ENCODE assay signal across 12 cellular contexts in the genomic region with DNA sequence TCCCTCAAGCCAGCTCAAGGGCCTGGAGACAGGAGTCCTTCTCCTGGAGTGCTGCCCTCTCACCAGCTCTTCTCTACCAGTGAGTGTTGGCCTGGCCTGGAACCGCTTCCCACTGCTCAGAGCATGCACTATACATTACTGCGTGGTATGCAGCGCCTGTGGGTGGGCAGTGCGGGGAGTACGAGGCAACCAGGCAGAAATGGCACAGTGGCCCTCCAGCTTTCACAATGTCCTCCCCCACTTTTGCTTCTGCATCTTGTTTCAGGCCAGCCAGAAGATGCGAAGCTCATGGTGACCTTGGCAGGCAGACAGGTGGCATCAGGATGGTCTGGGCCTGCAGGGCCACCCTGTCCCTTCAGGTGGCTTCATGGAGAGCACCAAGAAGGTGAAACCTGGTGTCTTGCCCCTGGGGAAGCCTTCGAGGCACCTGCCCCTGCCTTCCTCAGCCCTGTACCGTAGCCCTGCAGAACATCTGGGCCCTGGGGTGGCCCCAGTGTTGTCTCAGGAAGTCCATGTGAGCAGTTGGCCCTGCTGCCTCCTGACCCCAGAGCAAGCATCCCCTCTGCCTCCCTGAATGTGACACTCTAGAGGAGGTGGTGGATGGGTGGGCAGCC. TPM values are rescaled to one million over a fixed set of nuclear protein-coding genes. Genes with fewer than 3 reads are reported as not detected.
DNase-seq lines count a peak whose midpoint lies in the region; TF ChIP-seq lines count a peak whose summit lies in the region.
"Had no signal": no experiment of that assay in that cellular context is flagged by ENCODE, and none has a peak within 500 bp of the region (broad histone marks: within the 10 kb centered on the region; RNA-seq: fewer than 3 reads in every experiment).

No MANE protein-coding gene starts in this region.

- H3K27me3 ChIP-seq in sigmoid colon (peaks cover 23 to 49% (median 30%) of the 10 kb centered on the region in 3 donors), mesenchymal stem cell (ENCODE audit: control insufficient read depth in 1 of 2, insufficient read depth in 1 of 2, low read length in 2 of 2) (peaks cover 76 to 83% of the 10 kb centered on the region in 2 experiments), breast epithelium (peaks cover 0 to 23% of the 10 kb centered on the region in 2 donors)

- no peak overlapping the region for H3K18ac ChIP-seq in mesenchymal stem cell (ENCODE audit: low read depth in 1 of 2, low read length in 2 of 2)

- H3K14ac ChIP-seq in mesenchymal stem cell (ENCODE audit: low read length in 2 of 2): no peak overlapping the region

- H2BK12ac ChIP-seq in mesenchymal stem cell (ENCODE audit: low read length in 2 of 2): no peak overlapping the region

- H3K9me3 ChIP-seq in KOPT-K1 (ENCODE audit: insufficient read depth, low read length, poor library complexity, severe bottlenecking): no peaks in the 10 kb centered on the region
- H3K9me3 ChIP-seq in sigmoid colon: no peaks in the 10 kb centered on the region
- no peaks in the 10 kb centered on the region for H3K9me3 ChIP-seq in mesenchymal stem cell (ENCODE audit: control insufficient read depth, low read length)
- H3K9me3 ChIP-seq in breast epithelium: no peaks in the 10 kb centered on the region
- H3K9me3 ChIP-seq: mucosa of descending colon had no signal

- no peak for TF ChIP-seq EP300 in sigmoid colon (IDR thresholded peaks at IDR 0.05)

- no peaks in the 10 kb centered on the region for H3K79me1 ChIP-seq in mesenchymal stem cell (replicated peaks; ENCODE audit: low read length, poor library complexity, severe bottlenecking)

- peaks cover 33% of the 10 kb centered on the region for H3K4me1 Mint-ChIP-seq in activated CD4-positive, alpha-beta T cell treated with anti-CD3 and anti-CD28 coated beads, Interleukin-2, amount 10 ng/mL, durations not matched to agents 24 days and 14 days
- peaks cover 5% of the 10 kb centered on the region for H3K4me1 Mint-ChIP-seq in glutamatergic neuron (ENCODE audit: low read depth, unreplicated experiment)

- no peak overlapping the region for H3K9ac ChIP-seq in mesenchymal stem cell (ENCODE audit: low read length)

- 85 to 87% methylated on average over 8 of the region's 8 CpGs for WGBS in sigmoid colon, 2 donors
- WGBS in mesenchymal stem cell: 93% methylated on average over 8 of the region's 8 CpGs

- H3K27me3 Mint-ChIP-seq in activated CD4-positive, alpha-beta T cell treated with anti-CD3 and anti-CD28 coated beads, Interleukin-2, amount 10 ng/mL, durations not matched to agents 24 days and 14 days: peaks cover 31% of the 10 kb centered on the region
- peaks cover 29% of the 10 kb centered on the region for H3K27me3 Mint-ChIP-seq in glutamatergic neuron (ENCODE audit: unreplicated experiment)

- intact Hi-C loops in activated CD4-positive, alpha-beta T cell treated with anti-CD3 and anti-CD28 coated beads, Interleukin-2, amount 10 ng/mL, durations not matched to agents 24 days and 14 days (cut with micrococcal nuclease): no loop called here
- intact Hi-C loops in sigmoid colon (cut with DNase I): no loop called here
- intact Hi-C loops in breast epithelium (cut with DNase I; ENCODE audit: low total_unique reads): no loop called here

- peak overlapping the region; percentile 55 for H3K27ac ChIP-seq in KOPT-K1 (ENCODE audit: low read depth, low read length, poor library complexity, severe bottlenecking)
- no peak overlapping the region for H3K27ac ChIP-seq in sigmoid colon
- no peak overlapping the region for H3K27ac ChIP-seq in mesenchymal stem cell (ENCODE audit: low read length, poor library complexity, severe bottlenecking)
- no peak overlapping the region for H3K27ac ChIP-seq in breast epithelium

- no peaks in the 10 kb centered on the region for H3K36me3 ChIP-seq in KOPT-K1 (ENCODE audit: insufficient read depth, low read length)
- H3K36me3 ChIP-seq in sigmoid colon: no peaks in the 10 kb centered on the region
- no peaks in the 10 kb centered on the region for H3K36me3 ChIP-seq in mesenchymal stem cell (ENCODE audit: control insufficient read depth in 1 of 2, insufficient read depth in 2 of 2, low read depth in 1 of 2, low read length in 2 of 2)
- no peaks in the 10 kb centered on the region for H3K36me3 ChIP-seq in breast epithelium

- no peak overlapping the region for H3K23ac ChIP-seq in mesenchymal stem cell (ENCODE audit: low read length in 2 of 2)

- H3K4me2 ChIP-seq in mesenchymal stem cell (ENCODE audit: low read length, poor library complexity, severe bottlenecking): no peak overlapping the region

- H3K9me3 Mint-ChIP-seq in activated CD4-positive, alpha-beta T cell treated with anti-CD3 and anti-CD28 coated beads, Interleukin-2, amount 10 ng/mL, durations not matched to agents 24 days and 14 days: no peaks in the 10 kb centered on the region
- H3K9me3 Mint-ChIP-seq in glutamatergic neuron (ENCODE audit: unreplicated experiment): peaks cover 9% of the 10 kb centered on the region

- no peaks in the 10 kb centered on the region for H3K36me3 Mint-ChIP-seq in activated CD4-positive, alpha-beta T cell treated with anti-CD3 and anti-CD28 coated beads, Interleukin-2, amount 10 ng/mL, durations not matched to agents 24 days and 14 days (ENCODE audit: low read depth)
- no peaks in the 10 kb centered on the region for H3K36me3 Mint-ChIP-seq in glutamatergic neuron (ENCODE audit: unreplicated experiment)

- H2AK5ac ChIP-seq in mesenchymal stem cell (ENCODE audit: low read length, severe bottlenecking): no peak overlapping the region

- H3K4me3 Mint-ChIP-seq in activated CD4-positive, alpha-beta T cell treated with anti-CD3 and anti-CD28 coated beads, Interleukin-2, amount 10 ng/mL, durations not matched to agents 24 days and 14 days: peak overlapping the region; percentile 35
- no peak overlapping the region for H3K4me3 Mint-ChIP-seq in glutamatergic neuron (ENCODE audit: unreplicated experiment)

- H2BK5ac ChIP-seq in mesenchymal stem cell (ENCODE audit: low read depth, low read length, poor library complexity, severe bottlenecking): no peak overlapping the region

- no peak overlapping the region for H2AFZ ChIP-seq in mesenchymal stem cell (ENCODE audit: low read depth, low read length)

- H2BK15ac ChIP-seq in mesenchymal stem cell (ENCODE audit: low read depth, poor library complexity, severe bottlenecking): no peak overlapping the region

- no peak overlapping the region for H3K4ac ChIP-seq in mesenchymal stem cell (ENCODE audit: low read depth in 1 of 2, low read length in 2 of 2)

- no peak overlapping the region for H3K4me3 ChIP-seq in sigmoid colon
- no peak overlapping the region for H3K4me3 ChIP-seq in mesenchymal stem cell (ENCODE audit: insufficient read depth in 1 of 2, low read depth in 1 of 2, low read length in 2 of 2)
- H3K4me3 ChIP-seq in breast epithelium: no peak overlapping the region
- H3K4me3 ChIP-seq: mucosa of descending colon had no signal

- no peak overlapping the region for H3K27ac Mint-ChIP-seq in activated CD4-positive, alpha-beta T cell treated with anti-CD3 and anti-CD28 coated beads, Interleukin-2, amount 10 ng/mL, durations not matched to agents 24 days and 14 days
- no peak overlapping the region for H3K27ac Mint-ChIP-seq in glutamatergic neuron (ENCODE audit: unreplicated experiment)

- no peak overlapping the region for H4K91ac ChIP-seq in mesenchymal stem cell (ENCODE audit: low read length)

- TF ChIP-seq CTCF in glutamatergic neuron (IDR thresholded peaks at IDR 0.05; ENCODE audit: partially characterized antibody, unreplicated experiment) (no peak), sigmoid colon (IDR thresholded peaks at IDR 0.05) (no peak), breast epithelium (IDR thresholded peaks at IDR 0.05) (no peak)

- TF ChIP-seq POLR2A in sigmoid colon (IDR thresholded peaks at IDR 0.05) (no peak), breast epithelium (IDR thresholded peaks at IDR 0.05) (no peak)

- H4K8ac ChIP-seq in mesenchymal stem cell (ENCODE audit: low read length): no peak overlapping the region

- peaks cover 0 to 17% (median 14%) of the 10 kb centered on the region in 4 donors for H3K4me1 ChIP-seq in sigmoid colon
- H3K4me1 ChIP-seq in mesenchymal stem cell (ENCODE audit: control insufficient read depth, insufficient read depth, low read depth, low read length): peaks cover 16% of the 10 kb centered on the region
- H3K4me1 ChIP-seq in breast epithelium: no peaks in the 10 kb centered on the region

- no peak overlapping the region for H2BK120ac ChIP-seq in mesenchymal stem cell (ENCODE audit: low read depth, low read length)

- no peak for DNase-seq in activated CD4-positive, alpha-beta T cell treated with anti-CD3 and anti-CD28 coated beads, Interleukin-2, amount 10 ng/mL, durations not matched to agents 24 days and 14 days
- no peak for DNase-seq in activated CD4-positive, alpha-beta T cell treated with anti-CD3 and anti-CD28 coated beads, Interleukin-2, amount 50 U/mL, for 1 hour
- peak; percentile 6 for DNase-seq in glutamatergic neuron
- peak; percentile 52 for DNase-seq in sigmoid colon
- DNase-seq in superior temporal gyrus (ENCODE audit: extremely low spot score): no peak
- no peak for DNase-seq in mesenchymal stem cell
- no peak for DNase-seq in breast epithelium (ENCODE audit: low spot score in 2 of 2)
- DNase-seq: amygdala, KBM-7, NCI-H2171 had no signal

RNA-seq across cellular contexts. Expression of a gene that starts 35.8 kb away (rescaled TPM):
- 0.63 and 0.66 TPM in 2 replicates for total RNA-seq in activated CD4-positive, alpha-beta T cell treated with anti-CD3 and anti-CD28 coated beads, Interleukin-2, amount 10 ng/mL, durations not matched to agents 24 days and 14 days
- total RNA-seq in glutamatergic neuron (ENCODE audit: unreplicated experiment) (5.7 TPM), sigmoid colon (1 to 10 TPM in 1 of 4 donors, under 1 TPM in 3; 0.27 to 2.5 (median 0.34) TPM), breast epithelium (10 to 100 TPM in 2 of 3 donors, 1 to 10 TPM in 1; 1.1 to 15.8 (median 11.5) TPM)
- 1 to 10 TPM in 1 of 3 donors, under 1 TPM in 2; 0.46 to 1.6 (median 0.60) TPM for polyA plus RNA-seq in sigmoid colon
- polyA plus RNA-seq in mesenchymal stem cell (2013, experiment 1 of 2): 1.4 TPM
- 1.3 TPM for polyA plus RNA-seq in mesenchymal stem cell (2013, experiment 2 of 2)

Comparison
In these comparisons a context has a peak if more than half of its experiments do, and no peak if none do; other contexts are left out.
1. DNase-seq: peak in glutamatergic neuron (single experiment) and sigmoid colon (single experiment); none in activated CD4-positive, alpha-beta T cell treated with anti-CD3 and anti-CD28 coated beads, Interleukin-2, amount 10 ng/mL, durations not matched to agents 24 days and 14 days (single experiment), activated CD4-positive, alpha-beta T cell treated with anti-CD3 and anti-CD28 coated beads, Interleukin-2, amount 50 U/mL, for 1 hour (single experiment), superior temporal gyrus (single experiment), mesenchymal stem cell (single experiment) and breast epithelium (0 of 2).